Comparison of ENCODE assay signal across 26 cellular contexts in genomic region chr5:57438162-57438561, GRCh38. TPM values are rescaled to one million over a fixed set of nuclear protein-coding genes. Genes with fewer than 3 reads are reported as not detected.
A peak's percentile ranks its signal among the peaks of the same experiment; 100 is the strongest.
DNase-seq lines count a peak whose midpoint lies in the region; ATAC-seq and TF ChIP-seq lines count a peak whose summit lies in the region.
"Had no signal": no experiment of that assay in that cellular context is flagged by ENCODE, and none has a peak within 500 bp of the region (broad histone marks: within the 10 kb centered on the region; RNA-seq: fewer than 3 reads in every experiment).

No MANE protein-coding gene starts in this region.

- no peaks in the 10 kb centered on the region for H3K27me3 Mint-ChIP-seq in osteocyte (ENCODE audit: unreplicated experiment)
- peaks cover 9% of the 10 kb centered on the region for H3K27me3 Mint-ChIP-seq in activated CD8-positive, alpha-beta memory T cell treated with anti-CD3 and anti-CD28 coated beads, Interleukin-2, amount 10 ng/mL, durations not matched to agents 7 days and 5 days
- H3K27me3 Mint-ChIP-seq: progenitor cell of endocrine pancreas had no signal

- H3K4me2 ChIP-seq in SK-N-SH (no peak overlapping the region), fibroblast of lung (ENCODE audit: extremely low read depth, insufficient read depth, low read length) (no peak overlapping the region)
- H3K4me2 ChIP-seq: neural progenitor cell had no signal

- H3K27me3 ChIP-seq in SK-N-SH (ENCODE audit: insufficient read depth) = no peaks in the 10 kb centered on the region
- no peaks in the 10 kb centered on the region for H3K27me3 ChIP-seq in fibroblast of lung (ENCODE audit: control insufficient read depth, insufficient read depth, low read length)
- H3K27me3 ChIP-seq in lower lobe of right lung (ENCODE audit: low read depth) = no peaks in the 10 kb centered on the region
- H3K27me3 ChIP-seq: dorsolateral prefrontal cortex, neural progenitor cell, uterus had no signal

- H4K20me1 ChIP-seq in SK-N-SH (ENCODE audit: insufficient read depth) = no peaks in the 10 kb centered on the region
- H4K20me1 ChIP-seq in fibroblast of lung (ENCODE audit: control insufficient read depth, extremely low read depth, insufficient read depth, low read length) = no peaks in the 10 kb centered on the region

- H3K9me3 ChIP-seq in SK-N-SH (no peaks in the 10 kb centered on the region), fibroblast of lung (ENCODE audit: control insufficient read depth, insufficient read depth, low read depth, low read length) (no peaks in the 10 kb centered on the region), lower lobe of right lung (no peaks in the 10 kb centered on the region)
- H3K9me3 ChIP-seq: uterus had no signal

- POLR2A ChIA-PET in SK-N-SH (lab: Yijun Ruan, JAX) = no interaction called here

- peaks cover 48% of the 10 kb centered on the region for H3F3A ChIP-seq in SK-N-SH (replicated peaks; ENCODE audit: insufficient read depth)

- TF ChIP-seq RAD21 in SK-N-SH (IDR thresholded peaks at IDR 0.05; ENCODE audit: low read length) = no peak

- H3K79me2 ChIP-seq in SK-N-SH (ENCODE audit: insufficient read depth) = no peaks in the 10 kb centered on the region
- H3K79me2 ChIP-seq in fibroblast of lung (ENCODE audit: control insufficient read depth, insufficient read depth, low read length) = no peaks in the 10 kb centered on the region

- peak overlapping the region; percentile 42; the same call in 1 of the 2 replicates for H2AFZ ChIP-seq in SK-N-SH (ENCODE audit: low read depth)
- H2AFZ ChIP-seq in fibroblast of lung (ENCODE audit: low read length) = no peak overlapping the region
- H2AFZ ChIP-seq: neural progenitor cell had no signal

- H3K9ac ChIP-seq in SK-N-SH = no peak overlapping the region; the same call in 1 of the 2 replicates
- H3K9ac ChIP-seq in fibroblast of lung (ENCODE audit: insufficient read depth, low read length) = no peak overlapping the region
- H3K9ac ChIP-seq: neural progenitor cell had no signal

- no peak overlapping the region for H3K4me3 Mint-ChIP-seq in osteocyte (ENCODE audit: unreplicated experiment)
- H3K4me3 Mint-ChIP-seq in activated CD8-positive, alpha-beta memory T cell treated with anti-CD3 and anti-CD28 coated beads, Interleukin-2, amount 10 ng/mL, durations not matched to agents 7 days and 5 days = no peak overlapping the region
- H3K4me3 Mint-ChIP-seq: activated CD8-positive, alpha-beta T cell treated with anti-CD3 and anti-CD28 coated beads for 36 hours; CD8-positive, alpha-beta T cell; H9; neural progenitor cell; T-helper 2 cell treated with Interferon-gamma antibody and Interleukin-4, amounts not matched to agents 5 μg/mL and 100 μg/mL, for 36 hours had no signal

- TF ChIP-seq CTCF in SK-N-SH (IDR thresholded peaks at IDR 0.05) (no peak), fibroblast of lung (conservative IDR thresholded peaks at IDR 0.05 in 1 of 2, IDR thresholded peaks at IDR 0.05 in 1 of 2; ENCODE audit: low read depth in 1 of 2, low read length in 2 of 2) (no peak), osteocyte (IDR thresholded peaks at IDR 0.05) (no peak), lower lobe of right lung (IDR thresholded peaks at IDR 0.05) (no peak)

- DNase-seq in EH (ENCODE audit: low read depth) = peak; percentile 58
- DNase-seq in SK-N-SH = no peak
- DNase-seq in fibroblast of lung (ENCODE audit: low read depth in 2 of 2) = peak in 1 of 2 donors; percentile 76
- no peak for DNase-seq in osteocyte (ENCODE audit: extremely low spot score, unreplicated experiment)
- no peak for DNase-seq in nucleus accumbens (lab: John Stamatoyannopoulos, UW)
- DNase-seq in activated CD8-positive, alpha-beta memory T cell treated with anti-CD3 and anti-CD28 coated beads, Interleukin-2, amount 10 ng/mL, durations not matched to agents 7 days and 5 days = no peak
- no peak for DNase-seq in lower lobe of right lung
- DNase-seq: activated CD8-positive, alpha-beta T cell treated with anti-CD3 and anti-CD28 coated beads for 36 hours; caudate nucleus; CD8-positive, alpha-beta T cell; dorsolateral prefrontal cortex; H9; mammary epithelial cell; NCI-H1436; NCI-H2107; stimulated activated CD4-positive, alpha-beta T cell treated with anti-CD3 and anti-CD28 coated beads, Interleukin-15, amount 100 ng/mL, for 24 hours; stimulated activated naive CD4-positive, alpha-beta T cell; uterus had no signal

- CTCF ChIA-PET in SK-N-SH (lab: Yijun Ruan, JAX) = no interaction called here
- CTCF ChIA-PET in activated CD8-positive, alpha-beta memory T cell treated with anti-CD3 and anti-CD28 coated beads, Interleukin-2, amount 10 ng/mL, durations not matched to agents 7 days and 5 days (lab: Charles Lee) = no interaction called here

- H3K4me1 Mint-ChIP-seq in osteocyte (ENCODE audit: unreplicated experiment) = peaks cover 81% of the 10 kb centered on the region
- no peaks in the 10 kb centered on the region for H3K4me1 Mint-ChIP-seq in activated CD8-positive, alpha-beta memory T cell treated with anti-CD3 and anti-CD28 coated beads, Interleukin-2, amount 10 ng/mL, durations not matched to agents 7 days and 5 days

- ATAC-seq in GM21447 (IDR thresholded peaks at IDR 0.05; ENCODE audit: unreplicated experiment) (no peak), lower lobe of right lung (no peak)
- ATAC-seq in activated CD8-positive, alpha-beta memory T cell treated with anti-CD3 and anti-CD28 coated beads, Interleukin-2, amount 10 ng/mL, durations not matched to agents 7 days and 5 days = no peak
- ATAC-seq: activated CD8-positive, alpha-beta T cell treated with anti-CD3 and anti-CD28 coated beads for 36 hours; activated naive CD4-positive, alpha-beta T cell treated with anti-CD3 and anti-CD28 coated beads, Interleukin-2, amount 50 U/mL, for 72 hours; CD8-positive, alpha-beta T cell had no signal

- H3K36me3 ChIP-seq in SK-N-SH (replicated peaks in 1 of 2; ENCODE audit: control insufficient read depth in 1 of 2, insufficient read depth in 2 of 2, low read length in 1 of 2) (no peaks in the 10 kb centered on the region), fibroblast of lung (ENCODE audit: control insufficient read depth, insufficient read depth, low read length) (no peaks in the 10 kb centered on the region), lower lobe of right lung (no peaks in the 10 kb centered on the region)
- H3K36me3 ChIP-seq: neural progenitor cell, uterus had no signal

- H3K27ac Mint-ChIP-seq in osteocyte (ENCODE audit: unreplicated experiment) = peak overlapping the region; percentile 58
- H3K27ac Mint-ChIP-seq in activated CD8-positive, alpha-beta memory T cell treated with anti-CD3 and anti-CD28 coated beads, Interleukin-2, amount 10 ng/mL, durations not matched to agents 7 days and 5 days = no peak overlapping the region
- H3K27ac Mint-ChIP-seq: activated CD8-positive, alpha-beta T cell treated with anti-CD3 and anti-CD28 coated beads for 36 hours; activated naive CD4-positive, alpha-beta T cell treated with anti-CD3 and anti-CD28 coated beads, Interleukin-2, amount 50 U/mL, for 72 hours; CD8-positive, alpha-beta T cell; H9; neural progenitor cell; T-helper 2 cell treated with Interferon-gamma antibody and Interleukin-4, amounts not matched to agents 5 μg/mL and 100 μg/mL, for 36 hours had no signal

- intact Hi-C loops in lower lobe of right lung (cut with DNase I) = no loop called here

- peak in 1 of 2 experiments; percentile 64; a peak in 2 of 4 replicates for TF ChIP-seq EP300 in SK-N-SH (IDR thresholded peaks at IDR 0.05; ENCODE audit: borderline replicate concordance in 1 of 2, low read depth in 1 of 2, low read length in 1 of 2)

- H3K9me2 ChIP-seq in SK-N-SH = no peaks in the 10 kb centered on the region

- H3K4me3 ChIP-seq in SK-N-SH (ENCODE audit: low read depth in 2 of 2, low read length in 1 of 2) = no peak overlapping the region
- H3K4me3 ChIP-seq in fibroblast of lung (replicated peaks in 1 of 4; ENCODE audit: control extremely low read depth in 1 of 4, insufficient read depth in 1 of 4, low read depth in 3 of 4, low read length in 4 of 4) = no peak overlapping the region
- H3K4me3 ChIP-seq in lower lobe of right lung = no peak overlapping the region
- H3K4me3 ChIP-seq: dorsolateral prefrontal cortex, neural progenitor cell, uterus had no signal

- peaks cover 5 to 57% of the 10 kb centered on the region in 2 experiments for H3K4me1 ChIP-seq in SK-N-SH (ENCODE audit: control insufficient read depth in 1 of 2, insufficient read depth in 2 of 2, low read depth in 1 of 2, low read length in 1 of 2)
- H3K4me1 ChIP-seq in fibroblast of lung (ENCODE audit: control insufficient read depth, extremely low read depth, insufficient read depth, low read length) = peaks cover 22% of the 10 kb centered on the region
- H3K4me1 ChIP-seq in lower lobe of right lung = no peaks in the 10 kb centered on the region
- H3K4me1 ChIP-seq: neural progenitor cell, uterus had no signal

- no peaks in the 10 kb centered on the region for H3K9me3 Mint-ChIP-seq in osteocyte (ENCODE audit: unreplicated experiment)
- H3K9me3 Mint-ChIP-seq in activated CD8-positive, alpha-beta memory T cell treated with anti-CD3 and anti-CD28 coated beads, Interleukin-2, amount 10 ng/mL, durations not matched to agents 7 days and 5 days (ENCODE audit: low read depth) = no peaks in the 10 kb centered on the region
- H3K9me3 Mint-ChIP-seq: activated CD8-positive, alpha-beta T cell treated with anti-CD3 and anti-CD28 coated beads for 36 hours; activated naive CD4-positive, alpha-beta T cell treated with anti-CD3 and anti-CD28 coated beads, Interleukin-2, amount 50 U/mL, for 72 hours; CD8-positive, alpha-beta T cell; H9; neural progenitor cell; T-helper 2 cell treated with Interferon-gamma antibody and Interleukin-4, amounts not matched to agents 5 μg/mL and 100 μg/mL, for 36 hours had no signal

- H3K27ac ChIP-seq in SK-N-SH (ENCODE audit: low read depth in 2 of 2, low read length in 1 of 2) (peak overlapping the region; percentile 87 to 90), fibroblast of lung (ENCODE audit: insufficient read depth, low read length) (peak overlapping the region; percentile 9), lower lobe of right lung (no peak overlapping the region)
- H3K27ac ChIP-seq: neural progenitor cell, uterus had no signal

- no peaks in the 10 kb centered on the region for H3K36me3 Mint-ChIP-seq in osteocyte (ENCODE audit: unreplicated experiment)
- H3K36me3 Mint-ChIP-seq in activated CD8-positive, alpha-beta memory T cell treated with anti-CD3 and anti-CD28 coated beads, Interleukin-2, amount 10 ng/mL, durations not matched to agents 7 days and 5 days = no peaks in the 10 kb centered on the region
- H3K36me3 Mint-ChIP-seq: activated naive CD4-positive, alpha-beta T cell treated with anti-CD3 and anti-CD28 coated beads, Interleukin-2, amount 50 U/mL, for 72 hours; CD8-positive, alpha-beta T cell; neural progenitor cell had no signal

- WGBS in SK-N-SH (ENCODE audit: low lambda C conversion rate) = 44% methylated on average over 6 of the region's 6 CpGs

RNA-seq across cellular contexts. Expression of gene ACTBL2, which starts 44.4 kb away (rescaled TPM):
- polyA plus RNA-seq in SK-N-SH (2012; rRNA removed) (0.99 and 1.0 TPM in 2 replicates), fibroblast of lung (0.03 and 0.11 TPM in 2 replicates)
- 0.80 and 0.85 TPM in 2 replicates for polyA plus RNA-seq in SK-N-SH (2012; cell fraction: cytosol; rRNA removed)
- polyA plus RNA-seq in SK-N-SH (2012; cell fraction: nucleus; rRNA removed) = 0.65 and 1.1 TPM in 2 replicates
- total RNA-seq in fibroblast of lung (under 0.01 TPM in 1 of 2 replicates, not detected in the other), osteocyte (not detected in 2 replicates), lower lobe of right lung (not detected)
- 0.07 TPM in 1 of 2 replicates, not detected in the other for polyA plus RNA-seq in fibroblast of lung (2012)
- not detected in 2 replicates for polyA minus RNA-seq in fibroblast of lung (ENCODE audit: low replicate concordance)
- total RNA-seq in activated CD8-positive, alpha-beta memory T cell treated with anti-CD3 and anti-CD28 coated beads, Interleukin-2, amount 10 ng/mL, durations not matched to agents 7 days and 5 days = not detected
- total RNA-seq: activated CD8-positive, alpha-beta T cell treated with anti-CD3 and anti-CD28 coated beads for 36 hours; activated naive CD4-positive, alpha-beta T cell treated with anti-CD3 and anti-CD28 coated beads, Interleukin-2, amount 50 U/mL, for 72 hours; CD8-positive, alpha-beta T cell; dorsolateral prefrontal cortex; H9; NCI-H460; OCI-LY7; progenitor cell of endocrine pancreas; temporal lobe; uterus had no signal
